Comparison of ENCODE assay signal across 9 cellular contexts in genomic region chr2:131040661-131041401, GRCh38. TPM values are rescaled to one million over a fixed set of nuclear protein-coding genes. Genes with fewer than 3 reads are reported as not detected.
DNase-seq lines count a peak whose midpoint lies in the region; ATAC-seq and TF ChIP-seq lines count a peak whose summit lies in the region.
"Had no signal": no experiment of that assay in that cellular context is flagged by ENCODE, and none has a peak within 500 bp of the region (broad histone marks: within the 10 kb centered on the region; RNA-seq: fewer than 3 reads in every experiment).

No MANE protein-coding gene starts in this region.

- H3K36me3 ChIP-seq in H7 (replicated peaks; ENCODE audit: control insufficient read depth, insufficient read depth, low read length): no peaks in the 10 kb centered on the region; the same call in 1 of the 2 replicates
- H3K36me3 ChIP-seq: gastrocnemius medialis had no signal

- CTCF ChIA-PET in activated CD8-positive, alpha-beta T cell treated with anti-CD3 and anti-CD28 coated beads, Interleukin-2, amount 10 ng/mL, durations not matched to agents 7 days and 5 days (lab: Charles Lee): interaction anchor here (0.7 to 1.9 kb wide), 14 partner anchors 13 to 894 kb away, joined by 3 to 8 read pairs (median 4); partner anchors contain the start of gene PLEKHB2

- no peaks in the 10 kb centered on the region for H3K4me1 ChIP-seq in foreskin keratinocyte

- no peak overlapping the region for H3K4me3 ChIP-seq in H7 (ENCODE audit: insufficient read depth, low read depth, low read length)
- H3K4me3 ChIP-seq: gastrocnemius medialis had no signal

- no peaks in the 10 kb centered on the region for H3K9me3 Mint-ChIP-seq in activated CD8-positive, alpha-beta T cell treated with anti-CD3 and anti-CD28 coated beads, Interleukin-2, amount 10 ng/mL, durations not matched to agents 7 days and 5 days (ENCODE audit: insufficient read depth)

- H3K27me3 ChIP-seq in H7 (ENCODE audit: control insufficient read depth, insufficient read depth, low read length): peaks cover 7% of the 10 kb centered on the region
- no peaks in the 10 kb centered on the region for H3K27me3 ChIP-seq in foreskin keratinocyte
- H3K27me3 ChIP-seq: gastrocnemius medialis had no signal

- peak; percentile 79 for DNase-seq in H7
- DNase-seq in activated CD8-positive, alpha-beta T cell treated with anti-CD3 and anti-CD28 coated beads, Interleukin-2, amount 10 ng/mL, durations not matched to agents 7 days and 5 days: peak; percentile 58
- no peak for DNase-seq in foreskin keratinocyte
- peak; percentile 84 for DNase-seq in putamen (ENCODE audit: low spot score)
- no peak for DNase-seq in effector CD4-positive, alpha-beta T cell
- no peak for DNase-seq in NCI-H510A (lab: John Stamatoyannopoulos, UW)
- DNase-seq: NCI-H82 had no signal

- H3K4me3 Mint-ChIP-seq in activated CD8-positive, alpha-beta T cell treated with anti-CD3 and anti-CD28 coated beads, Interleukin-2, amount 10 ng/mL, durations not matched to agents 7 days and 5 days: peak overlapping the region; percentile 84

- H3K27ac Mint-ChIP-seq in activated CD8-positive, alpha-beta T cell treated with anti-CD3 and anti-CD28 coated beads, Interleukin-2, amount 10 ng/mL, durations not matched to agents 7 days and 5 days: peak overlapping the region; percentile 86

- peaks cover 16% of the 10 kb centered on the region for H3K36me3 Mint-ChIP-seq in activated CD8-positive, alpha-beta T cell treated with anti-CD3 and anti-CD28 coated beads, Interleukin-2, amount 10 ng/mL, durations not matched to agents 7 days and 5 days (ENCODE audit: low read depth)

- TF ChIP-seq CTCF in foreskin keratinocyte (conservative IDR thresholded peaks at IDR 0.05): no peak

- peaks cover 47% of the 10 kb centered on the region for H3K4me1 Mint-ChIP-seq in activated CD8-positive, alpha-beta T cell treated with anti-CD3 and anti-CD28 coated beads, Interleukin-2, amount 10 ng/mL, durations not matched to agents 7 days and 5 days (ENCODE audit: low read depth)

- no peak overlapping the region for H3K27ac ChIP-seq in foreskin keratinocyte
- H3K27ac ChIP-seq: gastrocnemius medialis had no signal

- peak; percentile 50 for ATAC-seq in activated CD8-positive, alpha-beta T cell treated with anti-CD3 and anti-CD28 coated beads, Interleukin-2, amount 10 ng/mL, durations not matched to agents 7 days and 5 days
- peak; percentile 2 for ATAC-seq in foreskin keratinocyte
- no peak for ATAC-seq in HG03139 (IDR thresholded peaks at IDR 0.05; ENCODE audit: unreplicated experiment)
- ATAC-seq: gastrocnemius medialis had no signal

- peaks cover 6% of the 10 kb centered on the region for H3K27me3 Mint-ChIP-seq in activated CD8-positive, alpha-beta T cell treated with anti-CD3 and anti-CD28 coated beads, Interleukin-2, amount 10 ng/mL, durations not matched to agents 7 days and 5 days (ENCODE audit: low read depth)

- POLR2A ChIA-PET in activated CD8-positive, alpha-beta T cell treated with anti-CD3 and anti-CD28 coated beads, Interleukin-2, amount 10 ng/mL, durations not matched to agents 7 days and 5 days (lab: Charles Lee): interaction anchor here (0.5 to 2.3 kb wide), 8 partner anchors 10 to 216 kb away, joined by 3 to 24 read pairs (median 3); partner anchors contain the start of gene FAM168B

RNA-seq across cellular contexts. Expression of gene FAM168B, which starts 52.4 kb away (rescaled TPM):
- 57.6 and 73.6 TPM in 2 replicates for total RNA-seq in H7 (2014; rRNA removed; shearing (Covaris generic))
- 10 to 100 TPM; 50.8 to 51.8 TPM for total RNA-seq in activated CD8-positive, alpha-beta T cell treated with anti-CD3 and anti-CD28 coated beads, Interleukin-2, amount 10 ng/mL, durations not matched to agents 7 days and 5 days
- 66.4 and 67.1 TPM in 2 replicates for total RNA-seq in foreskin keratinocyte
- 23.8 and 26.6 TPM in 2 replicates for polyA plus RNA-seq in foreskin keratinocyte

Comparison
In these comparisons a context has a peak if more than half of its experiments do, and no peak if none do; other contexts are left out.
1. DNase-seq: peak in H7 (single experiment), activated CD8-positive, alpha-beta T cell treated with anti-CD3 and anti-CD28 coated beads, Interleukin-2, amount 10 ng/mL, durations not matched to agents 7 days and 5 days (single experiment) and putamen (single experiment); none in foreskin keratinocyte (0 of 2), effector CD4-positive, alpha-beta T cell (single experiment) and NCI-H510A (single experiment).